In the genomic region with DNA sequence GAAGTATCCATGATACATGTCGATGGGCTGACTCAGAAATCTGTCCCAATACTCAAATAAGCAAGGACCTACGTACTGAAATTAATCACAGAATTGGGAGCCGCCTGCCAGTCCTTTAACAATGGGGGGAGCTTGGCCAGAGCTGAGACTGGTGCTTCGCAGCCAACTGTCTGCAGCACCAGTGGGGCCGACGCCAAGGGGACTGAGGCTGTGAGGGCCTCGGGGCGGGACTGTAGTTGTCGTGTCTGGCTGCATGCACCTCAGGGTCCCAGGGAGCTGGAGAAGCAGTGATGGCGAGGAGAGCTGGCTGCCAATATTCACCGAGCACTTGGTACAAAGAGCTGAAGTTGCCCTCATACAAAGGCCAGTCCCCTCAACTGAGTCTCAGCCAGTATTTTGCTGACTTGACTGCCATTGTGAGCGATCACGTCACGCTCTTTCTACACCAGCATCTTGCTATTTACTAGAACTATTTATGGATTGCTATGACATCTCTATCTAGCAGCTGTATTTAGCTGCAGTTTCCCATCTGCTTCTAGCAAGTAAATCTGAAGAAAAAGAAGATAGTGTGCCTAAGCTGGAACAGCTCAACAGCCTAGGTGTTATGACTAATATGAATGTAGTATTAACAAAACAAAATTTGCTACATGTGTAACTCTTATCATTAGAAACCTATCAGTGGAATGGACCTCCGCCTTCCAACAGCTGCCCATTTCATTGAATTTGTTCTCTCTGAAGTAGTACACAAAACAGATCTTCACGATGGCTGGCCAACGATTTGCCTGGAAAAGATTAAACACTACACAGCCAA, we compare ENCODE assay signal across 12 cellular contexts. TPM values are rescaled to one million over a fixed set of nuclear protein-coding genes. Genes with fewer than 3 reads are reported as not detected.
DNase-seq lines count a peak whose midpoint lies in the region; ATAC-seq and TF ChIP-seq lines count a peak whose summit lies in the region.
"Had no signal": no experiment of that assay in that cellular context is flagged by ENCODE, and none has a peak within 500 bp of the region (broad histone marks: within the 10 kb centered on the region; RNA-seq: fewer than 3 reads in every experiment).

No MANE protein-coding gene starts in this region.

- H2AFZ ChIP-seq in smooth muscle cell (ENCODE audit: low read depth): no peak overlapping the region

- POLR2A ChIA-PET in CD8-positive, alpha-beta T cell (lab: Charles Lee): no interaction called here

- no peaks in the 10 kb centered on the region for H3K9me3 Mint-ChIP-seq in immature natural killer cell
- peaks cover 2% of the 10 kb centered on the region for H3K9me3 Mint-ChIP-seq in CD8-positive, alpha-beta T cell

- no peaks in the 10 kb centered on the region for H3K4me1 Mint-ChIP-seq in immature natural killer cell
- no peaks in the 10 kb centered on the region for H3K4me1 Mint-ChIP-seq in CD8-positive, alpha-beta T cell (ENCODE audit: low read depth)

- no peak overlapping the region for H3K4me2 ChIP-seq in smooth muscle cell
- H3K4me2 ChIP-seq: BLaER1 treated with 17β-estradiol and CSF1 and Interleukin-3, amounts not matched to agents 10 nM and 100 nM had no signal

- CTCF ChIA-PET in CD8-positive, alpha-beta T cell (lab: Charles Lee): interaction anchor here (0.5 to 1.0 kb wide), 3 partner anchors 8 to 11 kb away, joined by 3 to 4 read pairs (median 3); no protein-coding TSS in a partner anchor

- H3K4me3 Mint-ChIP-seq in immature natural killer cell: no peak overlapping the region
- H3K4me3 Mint-ChIP-seq in CD8-positive, alpha-beta T cell: no peak overlapping the region

- H3K36me3 Mint-ChIP-seq in immature natural killer cell: no peaks in the 10 kb centered on the region
- H3K36me3 Mint-ChIP-seq in CD8-positive, alpha-beta T cell: no peaks in the 10 kb centered on the region

- H4K20me1 ChIP-seq in smooth muscle cell (ENCODE audit: low read depth): peaks cover 81% of the 10 kb centered on the region

- 93% methylated on average over 17 of the region's 17 CpGs for WGBS in smooth muscle cell (ENCODE audit: low lambda C conversion rate)

- H3K36me3 ChIP-seq in MG63 (no peaks in the 10 kb centered on the region), smooth muscle cell (ENCODE audit: low read depth) (no peaks in the 10 kb centered on the region)
- H3K36me3 ChIP-seq in CD8-positive, alpha-beta T cell (ENCODE audit: insufficient read depth, low read length): no peaks in the 10 kb centered on the region

- H3K9me3 ChIP-seq in MG63 (peaks cover 4% of the 10 kb centered on the region; the same call in 1 of the 2 replicates), smooth muscle cell (replicated peaks; ENCODE audit: low read depth) (no peaks in the 10 kb centered on the region)
- no peaks in the 10 kb centered on the region for H3K9me3 ChIP-seq in CD8-positive, alpha-beta T cell (ENCODE audit: low read length)

- H3K27ac Mint-ChIP-seq in immature natural killer cell: no peak overlapping the region
- H3K27ac Mint-ChIP-seq in CD8-positive, alpha-beta T cell: no peak overlapping the region

- TF ChIP-seq CTCF in fibroblast of villous mesenchyme (IDR thresholded peaks at IDR 0.05; ENCODE audit: insufficient read depth, low read depth, low read length) (no peak), smooth muscle cell (IDR thresholded peaks at IDR 0.05; ENCODE audit: borderline replicate concordance, insufficient read depth, poor library complexity, severe bottlenecking) (no peak)
- TF ChIP-seq CTCF in CD8-positive, alpha-beta T cell (IDR thresholded peaks at IDR 0.05): no peak

- no peak overlapping the region for H3K9ac ChIP-seq in smooth muscle cell (ENCODE audit: low read depth)
- H3K9ac ChIP-seq: BLaER1 treated with 17β-estradiol and CSF1 and Interleukin-3, amounts not matched to agents 10 nM and 100 nM had no signal

- peaks cover 11% of the 10 kb centered on the region for H3K4me1 ChIP-seq in smooth muscle cell (ENCODE audit: low read depth)
- no peaks in the 10 kb centered on the region for H3K4me1 ChIP-seq in CD8-positive, alpha-beta T cell (ENCODE audit: insufficient read depth, low read length)

- H3K27me3 ChIP-seq in MG63: no peaks in the 10 kb centered on the region
- no peaks in the 10 kb centered on the region for H3K27me3 ChIP-seq in smooth muscle cell (ENCODE audit: low read depth)
- H3K27me3 ChIP-seq in CD8-positive, alpha-beta T cell (ENCODE audit: insufficient read depth, low read length): no peaks in the 10 kb centered on the region
- H3K27me3 ChIP-seq: BLaER1 treated with 17β-estradiol and CSF1 and Interleukin-3, amounts not matched to agents 10 nM and 100 nM had no signal

- H3F3A ChIP-seq in smooth muscle cell (ENCODE audit: low read depth): peaks cover 18% of the 10 kb centered on the region

- DNase-seq in MG63 (peak; percentile 16), fibroblast of villous mesenchyme (ENCODE audit: low read depth) (peak; percentile 91), medulla oblongata (ENCODE audit: extremely low spot score) (peak; percentile 57), smooth muscle cell (lab: John Stamatoyannopoulos, UW; ENCODE audit: unreplicated experiment) (no peak), immature natural killer cell (no peak), activated gamma-delta T cell (lab: John Stamatoyannopoulos, UW) (no peak)
- no peak for DNase-seq in CD8-positive, alpha-beta T cell
- DNase-seq: activated CD8-positive, alpha-beta memory T cell treated with anti-CD3 and anti-CD28 coated beads, Interleukin-2, amount 50 U/mL, for 48 hours; NCI-H510A had no signal

- no peak for ATAC-seq in CD8-positive, alpha-beta T cell
- ATAC-seq in HG03520 (IDR thresholded peaks at IDR 0.05; ENCODE audit: unreplicated experiment): no peak
- ATAC-seq: SK-N-SH treated with all-trans-retinoic acid at 6 μM for 48 hours had no signal

- peak overlapping the region; percentile 12 for H3K27ac ChIP-seq in smooth muscle cell (ENCODE audit: low read depth)
- no peak overlapping the region for H3K27ac ChIP-seq in CD8-positive, alpha-beta T cell (ENCODE audit: low read depth, low read length)
- H3K27ac ChIP-seq: BLaER1 treated with 17β-estradiol and CSF1 and Interleukin-3, amounts not matched to agents 10 nM and 100 nM had no signal

- H3K4me3 ChIP-seq in MG63: no peak overlapping the region
- H3K4me3 ChIP-seq in fibroblast of villous mesenchyme (ENCODE audit: low read depth, low read length): no peak overlapping the region
- H3K4me3 ChIP-seq in smooth muscle cell: no peak overlapping the region
- H3K4me3 ChIP-seq in CD8-positive, alpha-beta T cell (ENCODE audit: low read depth, low read length): no peak overlapping the region
- H3K4me3 ChIP-seq: BLaER1 treated with 17β-estradiol and CSF1 and Interleukin-3, amounts not matched to agents 10 nM and 100 nM had no signal

- H3K27me3 Mint-ChIP-seq in immature natural killer cell (ENCODE audit: low read depth in 3 of 3): peaks cover 2 to 6% (median 6%) of the 10 kb centered on the region in 3 donors
- H3K27me3 Mint-ChIP-seq in CD8-positive, alpha-beta T cell (ENCODE audit: low read depth): peaks cover 3% of the 10 kb centered on the region

- intact Hi-C loops in CD8-positive, alpha-beta T cell (cut with DNase I, micrococcal nuclease): no loop called here

- peaks cover 78% of the 10 kb centered on the region for H3K79me2 ChIP-seq in smooth muscle cell (ENCODE audit: low read depth)

RNA-seq across cellular contexts. Expression of a gene that starts 29.2 kb away (rescaled TPM):
- total RNA-seq in MG63 (2014; rRNA removed; shearing (Covaris generic); ENCODE audit: low replicate concordance): 12.8 and 17.2 TPM in 2 replicates
- total RNA-seq in fibroblast of villous mesenchyme (58.7 and 69.6 TPM in 2 replicates), smooth muscle cell (45.2 and 47.6 TPM in 2 replicates)
- polyA plus RNA-seq in smooth muscle cell (30.0 and 35.4 TPM in 2 replicates), immature natural killer cell (1 to 10 TPM in 2 of 3 donors, under 1 TPM in 1; 0.39 to 2.2 (median 1.7) TPM)
- total RNA-seq in CD8-positive, alpha-beta T cell: 1 to 10 TPM in 1 of 2 experiments, under 1 TPM in 1; 0.25 to 1.2 TPM

Comparison
In these comparisons a context has a peak if more than half of its experiments do, and no peak if none do; other contexts are left out.
1. DNase-seq: peak in MG63 (single experiment), fibroblast of villous mesenchyme (single experiment) and medulla oblongata (single experiment); none in smooth muscle cell (single experiment), immature natural killer cell (0 of 3), CD8-positive, alpha-beta T cell (0 of 7) and activated gamma-delta T cell (single experiment).